In genomic region chr7:99848420-99849216, GRCh38 we compare ENCODE assay signal across 1 cellular context.
TF ChIP-seq lines count a peak whose summit lies in the region.

No MANE protein-coding gene starts in this region.

TF ChIP-seq in K562, 482 proteins besides CTCF, POLR2A, EP300 and RAD21 (continued from another document):
- TF ChIP-seq HOMEZ (CRISPR knock-in tag; IDR thresholded peaks at IDR 0.05) (no peak), RCOR1 (IDR thresholded peaks at IDR 0.05; ENCODE audit: borderline replicate concordance in 1 of 2, low read depth in 2 of 2, low read length in 2 of 2) (peak in 1 of 2 experiments; percentile 17; a peak in 1 of 4 replicates), CBFA2T3 (IDR thresholded peaks at IDR 0.05) (peak; percentile 71), MAFF (IDR thresholded peaks at IDR 0.05; ENCODE audit: low read length) (no peak), TEAD1 (CRISPR knock-in tag; IDR thresholded peaks at IDR 0.05) (no peak), CXXC5 (CRISPR knock-in tag; IDR thresholded peaks at IDR 0.05) (peak; percentile 39), DPF2 (IDR thresholded peaks at IDR 0.05) (no peak), NCOR1 (IDR thresholded peaks at IDR 0.05) (peak; percentile 44; the same call in 1 of the 2 replicates), KLF6 (CRISPR knock-in tag; IDR thresholded peaks at IDR 0.05; ENCODE audit: borderline replicate concordance) (no peak), TBP (optimal IDR thresholded peaks at IDR 0.05; ENCODE audit: low read depth, low read length) (no peak), NR4A1 (CRISPR knock-in tag; IDR thresholded peaks at IDR 0.05) (no peak), NR4A1 (tag; IDR thresholded peaks at IDR 0.05) (no peak), TCFL5 (CRISPR knock-in tag; conservative IDR thresholded peaks at IDR 0.05) (no peak), ZC3H8 (IDR thresholded peaks at IDR 0.05) (no peak), ZSCAN32 (CRISPR knock-in tag; IDR thresholded peaks at IDR 0.05) (no peak), AFF4 (CRISPR knock-in tag; IDR thresholded peaks at IDR 0.05) (no peak), TGIF2 (CRISPR knock-in tag; IDR thresholded peaks at IDR 0.05) (no peak), JUND (IDR thresholded peaks at IDR 0.05; ENCODE audit: borderline replicate concordance, low read depth, low read length) (peak; percentile 26; the same call in 1 of the 2 replicates), JUND (tag; IDR thresholded peaks at IDR 0.05; ENCODE audit: borderline replicate concordance, low read depth, low read length) (no peak), ZNF24 (IDR thresholded peaks at IDR 0.05) (no peak)
